Comparison of ENCODE assay signal across 8 cellular contexts in genomic region chr7:55641273-55641691, GRCh38.
DNase-seq lines count a peak whose midpoint lies in the region; ATAC-seq and TF ChIP-seq lines count a peak whose summit lies in the region.

No MANE protein-coding gene starts in this region.

- no peak overlapping the region for H3K4me3 ChIP-seq in WI38 (ENCODE audit: low read depth, low read length)

- H3K27ac Mint-ChIP-seq in naive B cell: no peak overlapping the region

- DNase-seq in DMS153 (lab: John Stamatoyannopoulos, UW) (peak; percentile 83), NCI-H2227 (lab: John Stamatoyannopoulos, UW; ENCODE audit: unreplicated experiment) (peak; percentile 69), naive B cell (peak; percentile 47), ecto neural progenitor cell (ENCODE audit: low spot score) (no peak)

- peak; percentile 58 for TF ChIP-seq CTCF in WI38 (IDR thresholded peaks at IDR 0.05; ENCODE audit: low read depth, low read length)

- peaks cover 0 to 11% (median 6%) of the 10 kb centered on the region in 7 donors for H3K9me3 Mint-ChIP-seq in naive B cell

- H3K4me1 Mint-ChIP-seq in naive B cell: peaks cover 0 to 6% (median 4%) of the 10 kb centered on the region in 3 donors

- peaks cover 0 to 15% (median 0%) of the 10 kb centered on the region in 3 donors for H3K27me3 Mint-ChIP-seq in naive B cell

- no peaks in the 10 kb centered on the region for H3K36me3 Mint-ChIP-seq in naive B cell

- peak; percentile 89 for ATAC-seq in GM19395 (IDR thresholded peaks at IDR 0.05; ENCODE audit: unreplicated experiment)
- peak; percentile 90 for ATAC-seq in HG03354 (IDR thresholded peaks at IDR 0.05; ENCODE audit: poor library complexity, severe bottlenecking, unreplicated experiment)
- peak; percentile 88 for ATAC-seq in esophagus mucosa
- peak; percentile 53 to 56 for ATAC-seq in naive B cell (ENCODE audit: low read depth in 2 of 2)

- no peak overlapping the region for H3K4me3 Mint-ChIP-seq in naive B cell
